8 cellular contexts compared by ENCODE assay signal in the genomic region with DNA sequence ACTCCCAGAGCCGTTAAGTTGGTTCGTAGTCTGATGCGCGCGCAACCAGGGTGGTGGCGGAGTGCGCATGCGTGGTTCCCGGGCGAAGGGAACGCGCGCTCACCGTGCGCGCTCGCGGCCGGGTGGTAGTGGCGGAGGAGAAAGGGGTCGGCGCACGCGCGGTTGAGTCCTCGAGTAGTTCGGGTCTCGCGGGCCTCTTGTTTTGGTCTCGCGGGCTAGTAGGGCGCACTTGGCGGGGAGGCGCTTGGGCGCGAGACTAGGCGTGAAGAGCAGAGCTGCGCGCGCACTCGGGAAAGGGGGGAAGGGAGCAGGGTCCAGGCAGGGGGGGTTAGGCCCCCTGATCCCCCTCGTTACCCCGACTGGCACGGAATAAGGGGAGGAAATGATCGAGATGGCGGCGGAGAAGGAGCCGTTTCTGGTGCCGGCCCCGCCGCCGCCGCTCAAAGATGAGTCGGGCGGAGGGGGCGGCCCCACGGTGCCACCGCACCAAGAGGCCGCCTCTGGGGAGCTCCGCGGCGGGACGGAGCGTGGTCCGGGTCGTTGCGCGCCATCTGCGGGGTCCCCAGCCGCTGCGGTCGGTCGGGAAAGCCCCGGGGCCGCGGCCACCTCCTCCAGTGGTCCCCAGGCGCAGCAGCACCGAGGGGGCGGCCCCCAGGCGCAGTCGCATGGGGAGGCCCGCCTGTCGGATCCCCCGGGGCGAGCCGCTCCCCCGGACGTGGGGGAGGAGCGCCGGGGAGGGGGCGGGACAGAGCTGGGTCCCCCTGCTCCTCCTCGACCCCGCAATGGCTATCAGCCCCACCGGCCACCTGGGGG. TPM values are rescaled to one million over a fixed set of nuclear protein-coding genes. Genes with fewer than 3 reads are reported as not detected.
DNase-seq lines count a peak whose midpoint lies in the region; ATAC-seq lines count a peak whose summit lies in the region.

A gene with protein sequence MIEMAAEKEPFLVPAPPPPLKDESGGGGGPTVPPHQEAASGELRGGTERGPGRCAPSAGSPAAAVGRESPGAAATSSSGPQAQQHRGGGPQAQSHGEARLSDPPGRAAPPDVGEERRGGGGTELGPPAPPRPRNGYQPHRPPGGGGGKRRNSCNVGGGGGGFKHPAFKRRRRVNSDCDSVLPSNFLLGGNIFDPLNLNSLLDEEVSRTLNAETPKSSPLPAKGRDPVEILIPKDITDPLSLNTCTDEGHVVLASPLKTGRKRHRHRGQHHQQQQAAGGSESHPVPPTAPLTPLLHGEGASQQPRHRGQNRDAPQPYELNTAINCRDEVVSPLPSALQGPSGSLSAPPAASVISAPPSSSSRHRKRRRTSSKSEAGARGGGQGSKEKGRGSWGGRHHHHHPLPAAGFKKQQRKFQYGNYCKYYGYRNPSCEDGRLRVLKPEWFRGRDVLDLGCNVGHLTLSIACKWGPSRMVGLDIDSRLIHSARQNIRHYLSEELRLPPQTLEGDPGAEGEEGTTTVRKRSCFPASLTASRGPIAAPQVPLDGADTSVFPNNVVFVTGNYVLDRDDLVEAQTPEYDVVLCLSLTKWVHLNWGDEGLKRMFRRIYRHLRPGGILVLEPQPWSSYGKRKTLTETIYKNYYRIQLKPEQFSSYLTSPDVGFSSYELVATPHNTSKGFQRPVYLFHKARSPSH (plus strand): TSS at position 195 of the 813 bp plus-strand sequence. CDS start 188 bp downstream, at position 383.

- CTCF ChIA-PET in CD8-positive, alpha-beta memory T cell (lab: Charles Lee) = interaction anchor here (0.9 to 2.3 kb wide), 5 partner anchors 22 to 158 kb away, joined by 3 to 7 read pairs (median 4); partner anchors contain the start of genes FBXO24, LRCH4 and NYAP1

- H3K36me3 Mint-ChIP-seq in CD8-positive, alpha-beta memory T cell = peaks cover 0 to 55% (median 9%) of the 10 kb centered on the region in 3 donors
- peaks cover 74% of the 10 kb centered on the region for H3K36me3 Mint-ChIP-seq in effector memory CD8-positive, alpha-beta T cell (ENCODE audit: insufficient read depth)
- H3K36me3 Mint-ChIP-seq in memory B cell = peaks cover 7% of the 10 kb centered on the region

- DNase-seq in CD8-positive, alpha-beta memory T cell = peak; percentile 93 to 98 (median 97)
- DNase-seq in NOMO-1 treated with dmso at 0.1 percent for 144 hours (lab: John Stamatoyannopoulos, UW; ENCODE audit: unreplicated experiment) (peak; percentile 87), memory B cell (ENCODE audit: low spot score in 2 of 2) (peak; percentile 95 to 98)
- peak; percentile 91 to 99 (median 98) for DNase-seq in activated CD8-positive, alpha-beta memory T cell treated with anti-CD3 and anti-CD28 coated beads for 48 hours (ENCODE audit: low read depth in 2 of 3, low spot score in 2 of 3)
- DNase-seq in effector memory CD8-positive, alpha-beta T cell = peak; percentile 94 to 96 (median 95)
- peak; percentile 92 to 96 (median 93) for DNase-seq in stimulated activated CD4-positive, alpha-beta T cell treated with anti-CD3 and anti-CD28 coated beads, TNF-alpha, amount 100 ng/mL, for 48 hours (ENCODE audit: low read depth in 3 of 3)

- peaks cover 36 to 63% (median 42%) of the 10 kb centered on the region in 3 donors for H3K4me1 Mint-ChIP-seq in CD8-positive, alpha-beta memory T cell
- peaks cover 51 to 52% of the 10 kb centered on the region in 2 donors for H3K4me1 Mint-ChIP-seq in effector memory CD8-positive, alpha-beta T cell (ENCODE audit: low read depth in 2 of 2)
- H3K4me1 Mint-ChIP-seq in memory B cell = peaks cover 31% of the 10 kb centered on the region

- H3K9me3 ChIP-seq in CD8-positive, alpha-beta memory T cell (ENCODE audit: low read length) = no peaks in the 10 kb centered on the region
- no peaks in the 10 kb centered on the region for H3K9me3 ChIP-seq in HUES48 (ENCODE audit: control insufficient read depth, insufficient read depth, low read length)

- H3K27ac Mint-ChIP-seq in CD8-positive, alpha-beta memory T cell = peak within 1 kb of the TSS; percentile 94 to 100 (median 100)
- H3K27ac Mint-ChIP-seq in effector memory CD8-positive, alpha-beta T cell = peak within 1 kb of the TSS; percentile 100
- H3K27ac Mint-ChIP-seq in memory B cell = peak within 1 kb of the TSS; percentile 100

- H3K9ac ChIP-seq in HUES48 (ENCODE audit: low read depth, low read length) = peak within 1 kb of the TSS; percentile 90

- peaks cover 0 to 13% of the 10 kb centered on the region in 2 donors for H3K27me3 Mint-ChIP-seq in CD8-positive, alpha-beta memory T cell
- H3K27me3 Mint-ChIP-seq in effector memory CD8-positive, alpha-beta T cell = peaks cover 0 to 8% of the 10 kb centered on the region in 2 donors
- no peaks in the 10 kb centered on the region for H3K27me3 Mint-ChIP-seq in memory B cell

- peak within 1 kb of the TSS; percentile 96 to 100 (median 98) for H3K4me3 Mint-ChIP-seq in CD8-positive, alpha-beta memory T cell
- H3K4me3 Mint-ChIP-seq in effector memory CD8-positive, alpha-beta T cell = peak within 1 kb of the TSS; percentile 97 to 100
- H3K4me3 Mint-ChIP-seq in memory B cell = peak within 1 kb of the TSS; percentile 97

- H3K27ac ChIP-seq in CD8-positive, alpha-beta memory T cell (ENCODE audit: low read depth, low read length) = peak within 1 kb of the TSS; percentile 100
- peak within 1 kb of the TSS; percentile 100 for H3K27ac ChIP-seq in HUES48 (ENCODE audit: low read depth, low read length)

- peak within 1 kb of the TSS; percentile 96 for H3K4me3 ChIP-seq in CD8-positive, alpha-beta memory T cell (ENCODE audit: low read length)
- peak within 1 kb of the TSS; percentile 83 for H3K4me3 ChIP-seq in HUES48 (ENCODE audit: low read depth, low read length)

- no peaks in the 10 kb centered on the region for H3K27me3 ChIP-seq in CD8-positive, alpha-beta memory T cell (ENCODE audit: insufficient read depth, low read length, poor library complexity, severe bottlenecking)
- H3K27me3 ChIP-seq in HUES48 (ENCODE audit: control insufficient read depth, insufficient read depth, low read length) = peaks cover 7% of the 10 kb centered on the region

- H3K4me1 ChIP-seq in CD8-positive, alpha-beta memory T cell (ENCODE audit: insufficient read depth, low read length) = peaks cover 41% of the 10 kb centered on the region
- H3K4me1 ChIP-seq in HUES48 (ENCODE audit: control insufficient read depth, insufficient read depth, low read length) = peaks cover 14% of the 10 kb centered on the region

- peak; percentile 35 for ATAC-seq in GM21360 (IDR thresholded peaks at IDR 0.05; ENCODE audit: unreplicated experiment)
- ATAC-seq in effector memory CD8-positive, alpha-beta T cell (replicated peaks) = peak; percentile 43
- ATAC-seq in memory B cell (ENCODE audit: low read depth) = peak; percentile 41

- peaks cover 15% of the 10 kb centered on the region for H3K36me3 ChIP-seq in CD8-positive, alpha-beta memory T cell (ENCODE audit: insufficient read depth, low read length)
- peaks cover 41% of the 10 kb centered on the region for H3K36me3 ChIP-seq in HUES48 (ENCODE audit: control insufficient read depth, insufficient read depth, low read length)

- POLR2A ChIA-PET in CD8-positive, alpha-beta memory T cell (lab: Charles Lee) = interaction anchor here (0.6 to 3.4 kb wide), 22 partner anchors 14 to 898 kb away, joined by 3 to 27 read pairs (median 5); partner anchors contain the start of genes AGFG2, FBXO24, GPC2 and LRCH4

- H3K9me3 Mint-ChIP-seq in CD8-positive, alpha-beta memory T cell = peaks cover 0 to 6% (median 5%) of the 10 kb centered on the region in 5 donors
- no peaks in the 10 kb centered on the region for H3K9me3 Mint-ChIP-seq in effector memory CD8-positive, alpha-beta T cell
- H3K9me3 Mint-ChIP-seq in memory B cell = no peaks in the 10 kb centered on the region

RNA-seq across cellular contexts. Expression of the gene that starts here (rescaled TPM):
- 10 to 100 TPM; 75.9 to 78.8 TPM for total RNA-seq in CD8-positive, alpha-beta memory T cell
- polyA plus RNA-seq in CD8-positive, alpha-beta memory T cell = 13.6 TPM

Comparison
In these comparisons a context has a peak if more than half of its experiments do, and no peak if none do; other contexts are left out.
1. Peak in every context shown above with its lines: DNase-seq, ATAC-seq, H3K4me3 ChIP-seq and H3K27ac ChIP-seq.